Comparison of ENCODE assay signal across 1 cellular context in the genomic region with DNA sequence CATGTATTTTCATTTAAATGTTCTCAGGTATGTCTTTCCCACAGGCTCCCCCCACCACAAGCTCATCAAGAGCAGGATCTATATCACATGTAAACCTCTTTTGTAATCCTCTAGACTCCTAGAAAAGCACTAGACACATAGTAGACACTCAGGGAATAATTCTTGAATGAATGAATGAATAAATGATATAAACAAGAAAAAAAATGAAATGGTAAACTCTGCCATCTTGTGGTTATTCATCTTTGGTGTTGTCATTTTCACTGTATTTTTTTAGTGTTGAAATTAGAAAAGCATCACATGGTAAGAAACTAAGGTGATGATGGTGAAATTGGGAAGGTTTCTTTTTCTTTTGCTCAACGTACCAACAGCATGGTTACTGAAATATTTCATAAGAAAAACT.
TF ChIP-seq lines count a peak whose summit lies in the region.

No MANE protein-coding gene starts in this region.

TF ChIP-seq in SK-N-SH treated with all-trans-retinoic acid at 6 μM for 48 hours, 23 proteins besides CTCF, POLR2A, EP300 and RAD21 (continued from another document):
- no peak for TF ChIP-seq CSRNP3 (CRISPR knock-in tag; IDR thresholded peaks at IDR 0.05)
- no peak for TF ChIP-seq TCF4 (CRISPR knock-in tag; IDR thresholded peaks at IDR 0.05; ENCODE audit: borderline replicate concordance)
- TF ChIP-seq ESRRG (CRISPR knock-in tag; IDR thresholded peaks at IDR 0.05): no peak
- no peak for TF ChIP-seq BACH2 (CRISPR knock-in tag; IDR thresholded peaks at IDR 0.05; ENCODE audit: borderline replicate concordance)
- TF ChIP-seq GLIS3 (CRISPR knock-in tag; IDR thresholded peaks at IDR 0.05): no peak
- TF ChIP-seq ZC3H10 (CRISPR knock-in tag; IDR thresholded peaks at IDR 0.05): no peak
- TF ChIP-seq RARB (CRISPR knock-in tag; IDR thresholded peaks at IDR 0.05): no peak
- TF ChIP-seq OSR1 (CRISPR knock-in tag; IDR thresholded peaks at IDR 0.05): no peak
- no peak for TF ChIP-seq ZNF8 (CRISPR knock-in tag; IDR thresholded peaks at IDR 0.05)
TF ChIP-seq in SK-N-SH treated with all-trans-retinoic acid at 6 μM for 48 hours: peak in this region for 0.
